Comparison of ENCODE assay signal across 27 cellular contexts in the genomic region with DNA sequence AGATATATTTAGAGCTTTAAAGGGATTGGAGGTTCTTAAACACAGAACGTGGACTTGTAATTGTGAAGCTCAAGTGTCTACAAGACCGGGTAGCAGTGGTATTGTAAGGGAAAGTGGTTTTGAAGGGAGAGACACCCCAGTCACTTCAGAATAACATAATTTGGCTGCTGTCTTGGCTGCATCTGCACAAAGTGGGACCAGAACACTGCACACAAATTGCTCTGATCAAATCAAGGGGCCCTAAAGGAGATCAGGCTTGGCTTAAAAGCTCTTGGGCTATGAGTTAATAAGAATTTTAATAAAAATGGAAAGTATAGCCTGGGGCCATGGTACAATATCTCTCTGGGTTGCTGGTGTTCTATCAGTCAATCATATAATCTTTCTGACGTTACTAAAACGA.
"Had no signal": no experiment of that assay in that cellular context is flagged by ENCODE, and none has a peak within 500 bp of the region (broad histone marks: within the 10 kb centered on the region; RNA-seq: fewer than 3 reads in every experiment).

No MANE protein-coding gene starts in this region.

- H3K4me3 ChIP-seq: left ventricle myocardium inferior, lung, neural progenitor cell, ovary, right atrium auricular region, right lobe of liver, smooth muscle cell, stomach, testis, thyroid gland, transverse colon, upper lobe of left lung, vagina had no signal

- H3K9ac ChIP-seq: neural progenitor cell had no signal

- H3K4me1 ChIP-seq: left ventricle myocardium inferior, neural progenitor cell, right lobe of liver, testis, thyroid gland, transverse colon had no signal

- FAIRE-seq: kidney had no signal

- H3K4me1 Mint-ChIP-seq: mesothelial cell of epicardium; naive B cell; stimulated activated naive B cell treated with anti-CD40 and anti-IgM and Interleukin-4, amounts not matched to agents 10 μg/mL and 1 μg/mL and 100 μg/mL, for 72 hours had no signal

- DNase-seq: hippocampal formation; immature natural killer cell; kidney; left colon; left ventricle myocardium inferior; mesendoderm; naive B cell; natural killer cell; nephron progenitor cell; ovary; right lobe of liver; stimulated activated CD4-positive, alpha-beta T cell treated with anti-CD3 and anti-CD28 coated beads, Interleukin-1b, Interleukin-23, amount 100 ng/mL, for 48 hours; stimulated activated CD4-positive, alpha-beta T cell treated with anti-CD3 and anti-CD28 coated beads, Interleukin-4, amount 100 ng/mL, for 1 hour; stimulated activated naive B cell treated with anti-CD40 and anti-IgM and Interleukin-4, amounts not matched to agents 10 μg/mL and 1 μg/mL and 100 μg/mL, for 72 hours; stimulated activated naive CD8-positive, alpha-beta T cell treated with anti-CD3 and anti-CD28 coated beads, Interleukin-15, Interleukin-2, amounts not matched to agents 100 U/mL and 50 U/mL, for 24 hours; stomach; testis; thyroid gland; transverse colon; upper lobe of left lung had no signal

- H3K9me3 ChIP-seq: left ventricle myocardium inferior, ovary, right atrium auricular region, right lobe of liver, stomach, testis, thyroid gland, transverse colon, upper lobe of left lung, vagina had no signal

- ATAC-seq: left colon; natural killer cell; right lobe of liver; stimulated activated naive B cell treated with anti-CD40 and anti-IgM and Interleukin-4, amounts not matched to agents 10 μg/mL and 1 μg/mL and 100 μg/mL, for 72 hours; stimulated activated naive CD8-positive, alpha-beta T cell treated with anti-CD3 and anti-CD28 coated beads, Interleukin-15, Interleukin-2, amounts not matched to agents 100 U/mL and 50 U/mL, for 24 hours had no signal

- H3K27ac ChIP-seq: left ventricle myocardium inferior, neural progenitor cell, ovary, right atrium auricular region, right lobe of liver, stomach, testis, thyroid gland, transverse colon, upper lobe of left lung, vagina had no signal

- H3K9me3 Mint-ChIP-seq: immature natural killer cell, mesothelial cell of epicardium, naive B cell, natural killer cell, nephron progenitor cell, neural progenitor cell had no signal

- H3K36me3 Mint-ChIP-seq: mesothelial cell of epicardium; naive B cell; natural killer cell; neural progenitor cell; stimulated activated naive B cell treated with anti-CD40 and anti-IgM and Interleukin-4, amounts not matched to agents 10 μg/mL and 1 μg/mL and 100 μg/mL, for 72 hours had no signal

- H3K4me3 Mint-ChIP-seq: immature natural killer cell; mesothelial cell of epicardium; naive B cell; natural killer cell; nephron progenitor cell; neural progenitor cell; stimulated activated naive B cell treated with anti-CD40 and anti-IgM and Interleukin-4, amounts not matched to agents 10 μg/mL and 1 μg/mL and 100 μg/mL, for 72 hours had no signal

- H3K4me2 ChIP-seq: neural progenitor cell, smooth muscle cell had no signal

- H3K36me3 ChIP-seq: left ventricle myocardium inferior, neural progenitor cell, ovary, right atrium auricular region, right lobe of liver, stomach, thyroid gland, transverse colon, upper lobe of left lung, vagina had no signal

- H3K27me3 ChIP-seq: neural progenitor cell, ovary, right atrium auricular region, right lobe of liver, stomach, testis, thyroid gland, transverse colon, upper lobe of left lung, vagina had no signal

- H2AFZ ChIP-seq: neural progenitor cell had no signal

- H3K27ac Mint-ChIP-seq: immature natural killer cell; mesothelial cell of epicardium; naive B cell; natural killer cell; nephron progenitor cell; neural progenitor cell; progenitor cell of endocrine pancreas; stimulated activated naive B cell treated with anti-CD40 and anti-IgM and Interleukin-4, amounts not matched to agents 10 μg/mL and 1 μg/mL and 100 μg/mL, for 72 hours had no signal
